In the genomic region with DNA sequence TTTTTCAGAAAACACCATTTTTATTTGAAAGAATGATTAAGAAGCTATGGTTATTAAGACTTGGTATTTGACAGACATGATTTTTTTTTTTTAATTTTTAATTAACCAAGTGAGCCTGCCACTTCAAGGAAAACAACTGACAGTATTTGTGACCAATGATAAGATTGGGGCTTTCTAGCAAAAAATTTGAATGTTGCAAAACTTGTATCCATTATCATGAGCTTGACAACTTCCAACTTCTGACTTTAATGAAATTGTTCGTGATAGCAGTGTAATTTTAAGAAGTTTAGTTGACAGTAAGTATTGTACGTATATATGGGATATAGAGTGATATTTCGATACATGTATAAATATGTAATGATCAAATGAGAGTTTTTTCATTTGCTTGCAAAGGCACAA, we compare ENCODE assay signal across 11 cellular contexts. TPM values are rescaled to one million over a fixed set of nuclear protein-coding genes. Genes with fewer than 3 reads are reported as not detected.
DNase-seq lines count a peak whose midpoint lies in the region; ATAC-seq and TF ChIP-seq lines count a peak whose summit lies in the region.
"Had no signal": no experiment of that assay in that cellular context is flagged by ENCODE, and none has a peak within 500 bp of the region (broad histone marks: within the 10 kb centered on the region; RNA-seq: fewer than 3 reads in every experiment).

No MANE protein-coding gene starts in this region.

- H3F3A ChIP-seq in DOHH2 (ENCODE audit: control insufficient read depth, insufficient read depth) (no peaks in the 10 kb centered on the region), neural cell (ENCODE audit: insufficient read depth, low read length, poor library complexity, severe bottlenecking) (no peaks in the 10 kb centered on the region)

- in situ Hi-C loops in IMR-90 (cut with MboI; ENCODE audit: low sequenced_read_pairs), result no loop called here

- no peak overlapping the region for H2AK5ac ChIP-seq in IMR-90 (ENCODE audit: low read depth, low read length)

- TF ChIP-seq POLR2A in IMR-90 (IDR thresholded peaks at IDR 0.05; ENCODE audit: low read depth, low read length) (no peak), stomach (IDR thresholded peaks at IDR 0.05) (no peak)

- H4K91ac ChIP-seq in IMR-90 (ENCODE audit: insufficient read depth, low read depth, low read length), result no peak overlapping the region

- H3K18ac ChIP-seq in IMR-90 (ENCODE audit: low read depth, low read length), result no peak overlapping the region

- no peaks in the 10 kb centered on the region for H3K9me3 Mint-ChIP-seq in central memory CD8-positive, alpha-beta T cell

- no peak overlapping the region for H3K56ac ChIP-seq in IMR-90 (ENCODE audit: extremely low read depth, insufficient read depth, low read length)

- peaks cover 19% of the 10 kb centered on the region for H3K4me1 Mint-ChIP-seq in central memory CD8-positive, alpha-beta T cell

- H3K27ac Mint-ChIP-seq in central memory CD8-positive, alpha-beta T cell (ENCODE audit: low read depth), result no peak overlapping the region

- H3K4me2 ChIP-seq in DOHH2 (ENCODE audit: low read length) (peak overlapping the region; percentile 50), IMR-90 (ENCODE audit: low read depth, low read length) (0 out of 2 replicates have a peak overlapping the region, but pooled peaks have one; percentile 98), neural cell (ENCODE audit: low read length) (no peak overlapping the region)

- H3K9ac ChIP-seq in IMR-90 (ENCODE audit: low read depth, low read length), result no peak overlapping the region
- H3K9ac ChIP-seq in neural cell (ENCODE audit: low read length), result no peak overlapping the region

- H3K36me3 ChIP-seq in DOHH2 (ENCODE audit: control insufficient read depth, low read length) (no peaks in the 10 kb centered on the region), IMR-90 (ENCODE audit: control insufficient read depth, insufficient read depth, low read length) (no peaks in the 10 kb centered on the region), neural cell (ENCODE audit: insufficient read depth, low read length) (no peaks in the 10 kb centered on the region), stomach (no peaks in the 10 kb centered on the region)
- H3K36me3 ChIP-seq: colonic mucosa, pancreas had no signal

- H3K4me3 Mint-ChIP-seq in central memory CD8-positive, alpha-beta T cell, result peak overlapping the region; percentile 90

- H4K20me1 ChIP-seq in DOHH2 (ENCODE audit: control insufficient read depth, insufficient read depth, low read depth, low read length) (no peaks in the 10 kb centered on the region), IMR-90 (ENCODE audit: insufficient read depth, low read length) (no peaks in the 10 kb centered on the region), neural cell (ENCODE audit: insufficient read depth) (no peaks in the 10 kb centered on the region)

- H4K8ac ChIP-seq in IMR-90 (ENCODE audit: low read depth in 2 of 2, low read length in 2 of 2), result no peak overlapping the region

- H3K23ac ChIP-seq in IMR-90 (ENCODE audit: low read depth, low read length), result no peak overlapping the region

- H2BK20ac ChIP-seq in IMR-90 (ENCODE audit: low read depth, low read length), result no peak overlapping the region

- no peaks in the 10 kb centered on the region for H3K9me2 ChIP-seq in DOHH2 (replicated peaks; ENCODE audit: control insufficient read depth, low read length)
- no peaks in the 10 kb centered on the region for H3K9me2 ChIP-seq in neural cell (ENCODE audit: insufficient read depth, low read length)

- H3K27ac ChIP-seq in DOHH2 (ENCODE audit: low read depth, low read length) (no peak overlapping the region), IMR-90 (ENCODE audit: insufficient read depth, low read length) (no peak overlapping the region), neural cell (ENCODE audit: low read length) (no peak overlapping the region), stomach (no peak overlapping the region)
- H3K27ac ChIP-seq: colonic mucosa, pancreas had no signal

- no peak overlapping the region for H2AFZ ChIP-seq in IMR-90 (replicated peaks; ENCODE audit: low read length, poor library complexity)
- H2AFZ ChIP-seq in neural cell (ENCODE audit: low read depth, low read length), result no peak overlapping the region

- WGBS in IMR-90 (ENCODE audit: extremely low coverage in 2 of 2, insufficient read length in 1 of 2), 2 experiments, result 100% methylated on average over 2 of the region's 3 CpGs; no CpG with 5 or more reads in 1 of the 2 experiments
- 47 to 61% (median 57%) methylated on average over 3 of the region's 3 CpGs for WGBS in stomach, 5 donors

- POLR2A ChIA-PET in IMR-90 (lab: Charles Lee; ENCODE audit: unreplicated experiment), result no interaction called here

- H3K9me1 ChIP-seq in IMR-90 (ENCODE audit: insufficient read depth, low read length), result no peaks in the 10 kb centered on the region

- TF ChIP-seq EP300 in neural cell (conservative IDR thresholded peaks at IDR 0.05; ENCODE audit: poor library complexity, severe bottlenecking) (no peak), stomach (IDR thresholded peaks at IDR 0.05) (no peak)

- H3K27me3 ChIP-seq in DOHH2 (ENCODE audit: control insufficient read depth, low read length), result peaks cover 8% of the 10 kb centered on the region; the same call in 1 of the 2 replicates
- no peaks in the 10 kb centered on the region for H3K27me3 ChIP-seq in IMR-90 (ENCODE audit: control insufficient read depth, insufficient read depth, low read length)
- peaks cover 5% of the 10 kb centered on the region for H3K27me3 ChIP-seq in neural cell (ENCODE audit: insufficient read depth, low read depth, low read length)
- H3K27me3 ChIP-seq in stomach, result peaks cover 0 to 42% (median 9%) of the 10 kb centered on the region in 3 donors
- H3K27me3 ChIP-seq: colonic mucosa had no signal

- H3K4me1 ChIP-seq in DOHH2 (ENCODE audit: control insufficient read depth, low read length), result no peaks in the 10 kb centered on the region
- H3K4me1 ChIP-seq in IMR-90 (ENCODE audit: control insufficient read depth, insufficient read depth, low read length), result no peaks in the 10 kb centered on the region
- peaks cover 0 to 7% (median 3%) of the 10 kb centered on the region in 4 donors for H3K4me1 ChIP-seq in stomach
- H3K4me1 ChIP-seq: colonic mucosa, pancreas had no signal

- no peak overlapping the region for H2BK120ac ChIP-seq in IMR-90 (ENCODE audit: low read depth, low read length)

- H3K9me3 ChIP-seq in DOHH2 (ENCODE audit: control insufficient read depth, insufficient read depth, low read length), result no peaks in the 10 kb centered on the region
- no peaks in the 10 kb centered on the region for H3K9me3 ChIP-seq in IMR-90 (ENCODE audit: control insufficient read depth, insufficient read depth, low read length)
- H3K9me3 ChIP-seq in neural cell (ENCODE audit: low read length), result no peaks in the 10 kb centered on the region
- H3K9me3 ChIP-seq in stomach, result peaks cover 0 to 13% (median 12%) of the 10 kb centered on the region in 4 donors
- H3K9me3 ChIP-seq: colonic mucosa, pancreas had no signal

- CTCF ChIA-PET in IMR-90 (lab: Yijun Ruan, JAX), result interaction anchor here (0.7 kb wide), 1 partner anchor 33 kb away, joined by 3 read pairs; no protein-coding TSS in a partner anchor

- intact Hi-C loops in IMR-90 (cut with micrococcal nuclease), result no loop called here
- intact Hi-C loops in stomach (cut with DNase I; ENCODE audit: low total_unique reads), result no loop called here

- peaks cover 35% of the 10 kb centered on the region for H3K27me3 Mint-ChIP-seq in central memory CD8-positive, alpha-beta T cell

- H3K79me1 ChIP-seq in IMR-90 (ENCODE audit: low read depth in 1 of 2, low read length in 2 of 2), result no peaks in the 10 kb centered on the region

- ATAC-seq in IMR-90 (ENCODE audit: low read depth) (no peak), HG03175 (IDR thresholded peaks at IDR 0.05; ENCODE audit: unreplicated experiment) (no peak), GM18861 (IDR thresholded peaks at IDR 0.05; ENCODE audit: unreplicated experiment) (no peak)
- ATAC-seq in central memory CD8-positive, alpha-beta T cell (replicated peaks; ENCODE audit: extremely low read depth, poor library complexity, severe bottlenecking), result no peak

- H4K5ac ChIP-seq in IMR-90 (ENCODE audit: low read depth, low read length), result no peak overlapping the region

- no peak for TF ChIP-seq CTCF in DOHH2 (IDR thresholded peaks at IDR 0.05; ENCODE audit: low read depth, low read length, poor library complexity, severe bottlenecking)
- no peak for TF ChIP-seq CTCF in IMR-90 (conservative IDR thresholded peaks at IDR 0.05; ENCODE audit: low read depth, low read length)
- TF ChIP-seq CTCF in neural cell (IDR thresholded peaks at IDR 0.05; ENCODE audit: poor library complexity, severe bottlenecking), result no peak
- no peak for TF ChIP-seq CTCF in stomach (IDR thresholded peaks at IDR 0.05)

- DNase-seq in IMR-90 (no peak), stomach (no peak), anterior cingulate cortex (lab: John Stamatoyannopoulos, UW) (no peak)
- DNase-seq in central memory CD8-positive, alpha-beta T cell (ENCODE audit: low spot score in 2 of 2), result no peak
- DNase-seq: colonic mucosa, pancreas had no signal

- TF ChIP-seq RAD21 in IMR-90 (IDR thresholded peaks at IDR 0.05; ENCODE audit: low read length) (no peak), neural cell (conservative IDR thresholded peaks at IDR 0.05) (no peak)

- no peak overlapping the region for H2BK5ac ChIP-seq in IMR-90 (ENCODE audit: low read depth, low read length, poor library complexity, severe bottlenecking)

- H2AK9ac ChIP-seq in IMR-90 (replicated peaks; ENCODE audit: low read depth, low read length, poor library complexity), result no peak overlapping the region

- BruUV-seq in IMR-90 (replicated peaks; lab: Mats Ljungman, UMichigan), result no TSS peak

- H3K36me3 Mint-ChIP-seq in central memory CD8-positive, alpha-beta T cell (ENCODE audit: insufficient read depth), result peaks cover 19% of the 10 kb centered on the region

- dilution Hi-C loops in IMR-90 (cut with HindIII; ENCODE audit: low sequenced_read_pairs, unreplicated experiment), result no loop called here

- H2BK15ac ChIP-seq in IMR-90 (ENCODE audit: low read depth, low read length), result no peak overlapping the region

- no peak overlapping the region for H3K4ac ChIP-seq in IMR-90 (ENCODE audit: low read depth, low read length)

- H3K4me3 ChIP-seq in DOHH2 (ENCODE audit: low read length) (peak overlapping the region; percentile 54), IMR-90 (ENCODE audit: insufficient read depth, low read depth, low read length) (no peak overlapping the region; the same call in 1 of the 2 replicates), neural cell (ENCODE audit: low read length) (peak overlapping the region; percentile 64), stomach (peak overlapping the region in 1 of 4 donors; percentile 21)
- H3K4me3 ChIP-seq: colonic mucosa had no signal

- H3K14ac ChIP-seq in IMR-90 (replicated peaks; ENCODE audit: low read depth, low read length), result no peak overlapping the region

- no peaks in the 10 kb centered on the region for H3K79me2 ChIP-seq in DOHH2 (ENCODE audit: control insufficient read depth, low read length)
- no peaks in the 10 kb centered on the region for H3K79me2 ChIP-seq in neural cell (replicated peaks; ENCODE audit: insufficient read depth, low read length)

RNA-seq across cellular contexts. Expression of a gene that starts 21.6 kb away (rescaled TPM):
- total RNA-seq in IMR-90 (2012; rRNA removed), result not detected in 2 replicates
- not detected in 2 replicates for polyA plus RNA-seq in IMR-90 (2012; rRNA removed)
- not detected in 2 replicates for polyA plus RNA-seq in IMR-90 (2012; cell fraction: cytosol; rRNA removed)
- polyA plus RNA-seq in IMR-90 (2012; cell fraction: nucleus; rRNA removed; ENCODE audit: low replicate concordance), result not detected in 2 replicates
- polyA plus RNA-seq in neural cell, result not detected in 2 replicates
- not detected in 2 replicates for polyA minus RNA-seq in neural cell
- not detected for total RNA-seq in stomach
- polyA plus RNA-seq in stomach, result not detected
- total RNA-seq: T-helper 1 cell treated with Interleukin-12 subunit alpha and Interleukin-12 subunit beta and Interleukin-4 antibody, amounts not matched to agents 30 ng/mL and 1 ng/mL, for 36 hours had no signal

RNA-seq across cellular contexts. Expression of a gene that starts 54.9 kb away (rescaled TPM):
- total RNA-seq in IMR-90 (2012; rRNA removed) (0.18 and 0.28 TPM in 2 replicates), stomach (1 to 10 TPM in 1 of 5 donors, under 1 TPM in 4; under 0.01 to 1.8 (median 0.45) TPM)
- polyA plus RNA-seq in IMR-90 (2012; rRNA removed) (0.20 and 0.22 TPM in 2 replicates), neural cell (2.5 and 2.9 TPM in 2 replicates), stomach (1 to 10 TPM in 1 of 3 donors, under 1 TPM in 2; 0.76 to 1.9 (median 0.90) TPM)
- polyA plus RNA-seq in IMR-90 (2012; cell fraction: cytosol; rRNA removed), result 0.01 and 0.06 TPM in 2 replicates
- polyA plus RNA-seq in IMR-90 (2012; cell fraction: nucleus; rRNA removed; ENCODE audit: low replicate concordance), result 0.03 and 0.16 TPM in 2 replicates
- 4.6 and 5.3 TPM in 2 replicates for polyA minus RNA-seq in neural cell
